In genomic region chr11:74989269-74989655, GRCh38 we compare ENCODE assay signal across 8 cellular contexts. TPM values are rescaled to one million over a fixed set of nuclear protein-coding genes. Genes with fewer than 3 reads are reported as not detected.
DNase-seq lines count a peak whose midpoint lies in the region; ATAC-seq and TF ChIP-seq lines count a peak whose summit lies in the region.

No MANE protein-coding gene starts in this region.

- H3K27ac ChIP-seq in cardiac muscle cell (peak overlapping the region; percentile 74), Karpas-422 (ENCODE audit: low read length) (peak overlapping the region; percentile 95), mammary epithelial cell (ENCODE audit: insufficient read depth, low read depth, low read length) (peak overlapping the region; percentile 52)

- 0% methylated on average over 7 of the region's 8 CpGs for WGBS in mammary epithelial cell (ENCODE audit: low coverage, missing lambda C conversion rate)

- H3K79me2 ChIP-seq in Karpas-422 (ENCODE audit: low read length) (peaks cover 62% of the 10 kb centered on the region), mammary epithelial cell (ENCODE audit: insufficient read depth, low read length) (peaks cover 32% of the 10 kb centered on the region)

- no peaks in the 10 kb centered on the region for H3K9me2 ChIP-seq in Karpas-422 (replicated peaks; ENCODE audit: insufficient read depth, low read length)

- in situ Hi-C loops in mammary epithelial cell (cut with MboI; ENCODE audit: low sequenced_read_pairs in 2 of 2): no loop called here

- H4K20me1 ChIP-seq in Karpas-422 (ENCODE audit: insufficient read depth, low read depth, low read length) (peaks cover 6% of the 10 kb centered on the region; the same call in 1 of the 2 replicates), mammary epithelial cell (ENCODE audit: insufficient read depth, low read length) (no peaks in the 10 kb centered on the region)

- H2AFZ ChIP-seq in Karpas-422 (ENCODE audit: low read length) (no peak overlapping the region), mammary epithelial cell (ENCODE audit: low read depth, low read length) (peak overlapping the region; percentile 94)

- CTCF ChIA-PET in mammary epithelial cell (lab: Charles Lee; ENCODE audit: low non-redundant PET): no interaction called here

- H3K4me2 ChIP-seq in Karpas-422 (ENCODE audit: low read depth, low read length, poor library complexity, severe bottlenecking) (peak overlapping the region; percentile 99), mammary epithelial cell (ENCODE audit: insufficient read depth, low read depth, low read length) (peak overlapping the region; percentile 80)

- ATAC-seq in HG03469 (IDR thresholded peaks at IDR 0.05; ENCODE audit: unreplicated experiment) (no peak), GM21619 (IDR thresholded peaks at IDR 0.05; ENCODE audit: unreplicated experiment) (no peak)

- DNase-seq in cardiac muscle cell (ENCODE audit: low read depth in 1 of 2, low spot score in 1 of 2) (peak in 1 of 2 donors; percentile 29), cardiac septum (ENCODE audit: low spot score) (no peak), Karpas-422 (peak; percentile 60), mammary epithelial cell (peak; percentile 13), COLO668 (lab: John Stamatoyannopoulos, UW; ENCODE audit: unreplicated experiment) (no peak)

- no peaks in the 10 kb centered on the region for H3K36me3 ChIP-seq in cardiac muscle cell
- peaks cover 10% of the 10 kb centered on the region for H3K36me3 ChIP-seq in Karpas-422 (ENCODE audit: insufficient read depth, low read length)
- H3K36me3 ChIP-seq in mammary epithelial cell (ENCODE audit: insufficient read depth, low read length): no peaks in the 10 kb centered on the region

- no peak for TF ChIP-seq CTCF in cardiac muscle cell (IDR thresholded peaks at IDR 0.05; ENCODE audit: low read depth, low read length)
- TF ChIP-seq CTCF in mammary epithelial cell (conservative IDR thresholded peaks at IDR 0.05 in 1 of 2, IDR thresholded peaks at IDR 0.05 in 1 of 2; ENCODE audit: extremely low read depth in 1 of 2, insufficient read depth in 1 of 2, low read depth in 1 of 2, low read length in 2 of 2): no peak

- H3K9me3 ChIP-seq in cardiac muscle cell (ENCODE audit: low read depth): no peaks in the 10 kb centered on the region
- H3K9me3 ChIP-seq in Karpas-422 (ENCODE audit: low read length): no peaks in the 10 kb centered on the region
- no peaks in the 10 kb centered on the region for H3K9me3 ChIP-seq in mammary epithelial cell (replicated peaks; ENCODE audit: insufficient read depth, low read length)
- H3K9me3 ChIP-seq in mononuclear cell (ENCODE audit: low read depth, low read length): no peaks in the 10 kb centered on the region

- H3K4me1 ChIP-seq in cardiac muscle cell (ENCODE audit: low read depth): peaks cover 5% of the 10 kb centered on the region
- H3K4me1 ChIP-seq in Karpas-422 (ENCODE audit: low read length): peaks cover 66% of the 10 kb centered on the region
- peaks cover 5% of the 10 kb centered on the region for H3K4me1 ChIP-seq in mammary epithelial cell (ENCODE audit: insufficient read depth, low read length)
- H3K4me1 ChIP-seq in mononuclear cell (ENCODE audit: insufficient read depth, low read length): peaks cover 23% of the 10 kb centered on the region

- BruUV-seq in mammary epithelial cell (replicated peaks; lab: Mats Ljungman, UMichigan): TSS peak; percentile 45

- H3K27me3 ChIP-seq in cardiac muscle cell (no peaks in the 10 kb centered on the region), Karpas-422 (ENCODE audit: low read length) (no peaks in the 10 kb centered on the region), mammary epithelial cell (ENCODE audit: insufficient read depth, low read length) (no peaks in the 10 kb centered on the region), mononuclear cell (ENCODE audit: insufficient read depth, low read length) (no peaks in the 10 kb centered on the region)

- dilution Hi-C loops in mammary epithelial cell (cut with HindIII; ENCODE audit: low sequenced_read_pairs): no loop called here

- peak overlapping the region; percentile 99 for H3K9ac ChIP-seq in Karpas-422 (ENCODE audit: low read length)
- H3K9ac ChIP-seq in mammary epithelial cell (ENCODE audit: insufficient read depth, low read length): peak overlapping the region; percentile 72

- H3K4me3 ChIP-seq in cardiac muscle cell: peak overlapping the region; percentile 58
- peak overlapping the region; percentile 96 for H3K4me3 ChIP-seq in Karpas-422 (ENCODE audit: low read length)
- H3K4me3 ChIP-seq in mammary epithelial cell (replicated peaks in 1 of 3; ENCODE audit: insufficient read depth in 1 of 3, low read depth in 2 of 3, low read length in 3 of 3): peak overlapping the region; percentile 70 to 96 (median 70)
- peak overlapping the region; percentile 73 for H3K4me3 ChIP-seq in mononuclear cell (ENCODE audit: low read length)

- intact Hi-C loops in cardiac septum (cut with DNase I) (no loop called here), mammary epithelial cell (cut with micrococcal nuclease) (loop anchor here (2.0 kb wide), 1 partner anchor 60 kb away; no protein-coding TSS in a partner anchor)

RNA-seq across cellular contexts. Expression of gene NEU3, which starts 0.5 kb away (rescaled TPM):
- total RNA-seq in cardiac muscle cell (9.7 and 14.3 TPM in 2 replicates), cardiac septum (9.3 TPM), mammary epithelial cell (10 to 100 TPM; 17.3 to 21.8 TPM), mononuclear cell (9.0 TPM)
- polyA plus RNA-seq in cardiac muscle cell (3.5 and 4.4 TPM in 2 replicates), mammary epithelial cell (9.3 TPM)
- 103 and 133 TPM in 2 replicates for total RNA-seq in Karpas-422 (2014; rRNA removed; shearing (Covaris generic); ENCODE audit: low replicate concordance)
- polyA minus RNA-seq in mammary epithelial cell: 10.0 TPM

RNA-seq across cellular contexts. Expression of gene SPCS2, which starts 40.2 kb away (rescaled TPM):
- total RNA-seq in cardiac muscle cell (38.1 and 48.5 TPM in 2 replicates), cardiac septum (86.9 TPM), mammary epithelial cell (100 to 1,000 TPM in 1 of 2 donors, 10 to 100 TPM in 1; 14.0 to 122 TPM), mononuclear cell (33.9 TPM)
- polyA plus RNA-seq in cardiac muscle cell (333 and 430 TPM in 2 replicates), mammary epithelial cell (54.6 TPM)
- 33.2 and 91.5 TPM in 2 replicates for total RNA-seq in Karpas-422 (2014; rRNA removed; shearing (Covaris generic); ENCODE audit: low replicate concordance)
- polyA minus RNA-seq in mammary epithelial cell: 83.2 TPM

RNA-seq across cellular contexts. Expression of gene XRRA1, which starts 40.4 kb away (rescaled TPM):
- total RNA-seq in cardiac muscle cell (15.2 and 35.9 TPM in 2 replicates), cardiac septum (5.2 TPM), mammary epithelial cell (10 to 100 TPM; 17.6 to 28.7 TPM), mononuclear cell (6.4 TPM)
- polyA plus RNA-seq in cardiac muscle cell (16.0 and 20.2 TPM in 2 replicates), mammary epithelial cell (5.7 TPM)
- 29.7 and 56.3 TPM in 2 replicates for total RNA-seq in Karpas-422 (2014; rRNA removed; shearing (Covaris generic); ENCODE audit: low replicate concordance)
- polyA minus RNA-seq in mammary epithelial cell: 43.4 TPM

Comparison
In these comparisons a context has a peak if more than half of its experiments do, and no peak if none do; other contexts are left out.
1. DNase-seq: peak in Karpas-422 (single experiment) and mammary epithelial cell (single experiment); none in cardiac septum (single experiment) and COLO668 (single experiment).
2. Peak in every context shown above with its lines, with median percentiles within 50 percentile points of each other: H3K27ac ChIP-seq and H3K4me3 ChIP-seq.